18 cellular contexts compared by ENCODE assay signal in genomic region chr15:55008397-55008796, GRCh38.
"Had no signal": no experiment of that assay in that cellular context is flagged by ENCODE, and none has a peak within 500 bp of the region (broad histone marks: within the 10 kb centered on the region; RNA-seq: fewer than 3 reads in every experiment).

No MANE protein-coding gene starts in this region.

- H3K9me3 Mint-ChIP-seq: type B pancreatic cell had no signal

- H3K9me3 ChIP-seq: heart left ventricle, neutrophil had no signal

- H3K27ac Mint-ChIP-seq: naive B cell, type B pancreatic cell had no signal

- H3K36me3 Mint-ChIP-seq: naive B cell, type B pancreatic cell had no signal

- H3K4me3 ChIP-seq: dorsolateral prefrontal cortex, heart left ventricle, lung, smooth muscle cell had no signal

- H3K4me1 Mint-ChIP-seq: naive B cell had no signal

- H3K4me3 Mint-ChIP-seq: naive B cell, type B pancreatic cell had no signal

- H3K36me3 ChIP-seq: heart left ventricle, neutrophil had no signal

- FAIRE-seq: frontal cortex, keratinocyte, urothelium cell line had no signal

- H3K4me2 ChIP-seq: smooth muscle cell had no signal

- H3K27me3 ChIP-seq: heart left ventricle, neutrophil had no signal

- DNase-seq: cortex of kidney; dorsolateral prefrontal cortex; effector CD8-positive, alpha-beta T cell; heart left ventricle; hippocampal formation; left ventricle myocardium superior; mesendoderm; naive B cell; posterior cingulate gyrus; stimulated activated CD4-positive, alpha-beta T cell treated with anti-CD3 and anti-CD28 coated beads, Interleukin-2, amount 100 ng/mL, for 48 hours; stimulated activated naive CD4-positive, alpha-beta T cell treated with Interleukin-2 at 50 U/mL for 16 hours had no signal

- H3K27ac ChIP-seq: dorsolateral prefrontal cortex, heart left ventricle, neutrophil had no signal
